Comparison of ENCODE assay signal across 1 cellular context in genomic region chr6:10589429-10589727, GRCh38.
TF ChIP-seq lines count a peak whose summit lies in the region.

No MANE protein-coding gene starts in this region.

TF ChIP-seq in K562, 482 proteins besides CTCF, POLR2A, EP300 and RAD21 (continued from another document):
- TF ChIP-seq ZNF395 (CRISPR knock-in tag; IDR thresholded peaks at IDR 0.05) (no peak), KAT2B (IDR thresholded peaks at IDR 0.05; ENCODE audit: low read depth, low read length) (no peak)
